Comparison of ENCODE assay signal across 12 cellular contexts in genomic region chr12:110536834-110537604, GRCh38. TPM values are rescaled to one million over a fixed set of nuclear protein-coding genes. Genes with fewer than 3 reads are reported as not detected.
A peak's percentile ranks its signal among the peaks of the same experiment; 100 is the strongest.
DNase-seq lines count a peak whose midpoint lies in the region; ATAC-seq and TF ChIP-seq lines count a peak whose summit lies in the region.
"Had no signal": no experiment of that assay in that cellular context is flagged by ENCODE, and none has a peak within 500 bp of the region (broad histone marks: within the 10 kb centered on the region; RNA-seq: fewer than 3 reads in every experiment).

No MANE protein-coding gene starts in this region.

- ATAC-seq in heart right ventricle (peak in 3 of 8 donors; percentile 1 to 5 (median 5)), Right ventricle myocardium superior (ENCODE audit: poor library complexity) (no peak), naive B cell (ENCODE audit: low read depth in 2 of 2) (no peak)
- no peak for ATAC-seq in activated CD4-positive, CD25-positive, alpha-beta regulatory T cell treated with anti-CD3 and anti-CD28 coated beads, Interleukin-2, amount 50 U/mL, for 24 hours

- H3K9me3 Mint-ChIP-seq in endodermal cell (no peaks in the 10 kb centered on the region), naive B cell (no peaks in the 10 kb centered on the region)

- H3K4me1 ChIP-seq in heart right ventricle = peaks cover 6 to 78% (median 24%) of the 10 kb centered on the region in 9 donors
- H3K4me1 ChIP-seq in endodermal cell (ENCODE audit: control insufficient read depth, insufficient read depth, low read length) = peaks cover 9% of the 10 kb centered on the region
- H3K4me1 ChIP-seq in vagina = peaks cover 63% of the 10 kb centered on the region

- H3K36me3 ChIP-seq in heart right ventricle (peaks cover 0 to 80% (median 16%) of the 10 kb centered on the region in 9 donors), endodermal cell (ENCODE audit: control insufficient read depth, insufficient read depth, low read length) (peaks cover 55% of the 10 kb centered on the region), vagina (peaks cover 0 to 32% of the 10 kb centered on the region in 2 donors)

- no peak overlapping the region for H3K4me3 ChIP-seq in heart right ventricle
- H3K4me3 ChIP-seq in endodermal cell (ENCODE audit: low read length) = no peak overlapping the region
- H3K4me3 ChIP-seq in vagina = no peak overlapping the region
- H3K4me3 ChIP-seq: smooth muscle cell had no signal

- no peaks in the 10 kb centered on the region for H3K27me3 Mint-ChIP-seq in endodermal cell (ENCODE audit: insufficient read depth)
- H3K27me3 Mint-ChIP-seq in naive B cell = no peaks in the 10 kb centered on the region

- no peak for TF ChIP-seq CTCF in heart right ventricle (IDR thresholded peaks at IDR 0.05)
- TF ChIP-seq CTCF in endodermal cell (conservative IDR thresholded peaks at IDR 0.05) = no peak
- TF ChIP-seq CTCF in vagina (IDR thresholded peaks at IDR 0.05) = no peak

- WGBS in heart right ventricle, 2 donors = 59 to 69% methylated on average over 4 of the region's 4 CpGs
- WGBS in endodermal cell (ENCODE audit: insufficient coverage in 1 of 2, insufficient read length in 1 of 2), 2 experiments = 92 to 100% methylated on average over 2 to 4 of the region's 4 CpGs

- H3K27me3 ChIP-seq in heart right ventricle (no peaks in the 10 kb centered on the region), endodermal cell (ENCODE audit: control insufficient read depth, insufficient read depth, low read length, poor library complexity, severe bottlenecking) (no peaks in the 10 kb centered on the region), vagina (no peaks in the 10 kb centered on the region)

- H3K9me3 ChIP-seq in heart right ventricle (no peaks in the 10 kb centered on the region), endodermal cell (ENCODE audit: control insufficient read depth, low read length) (no peaks in the 10 kb centered on the region), vagina (no peaks in the 10 kb centered on the region)

- no peak overlapping the region for H3K4me3 Mint-ChIP-seq in endodermal cell
- no peak overlapping the region for H3K4me3 Mint-ChIP-seq in naive B cell

- DNase-seq in heart right ventricle = no peak
- DNase-seq in Right ventricle myocardium superior = no peak
- peak; percentile 29 for DNase-seq in endodermal cell
- DNase-seq in naive B cell = no peak
- no peak for DNase-seq in vagina (ENCODE audit: extremely low spot score in 2 of 2)
- DNase-seq in NCI-H1694 (lab: John Stamatoyannopoulos, UW) = no peak
- no peak for DNase-seq in NCI-H2227 (lab: John Stamatoyannopoulos, UW; ENCODE audit: unreplicated experiment)
- DNase-seq: DMS 273 treated with DMSO at 0.1 percent for 48 hours, NCI-H526, SIG-M5 had no signal

- H3K27ac ChIP-seq in heart right ventricle (peak overlapping the region; percentile 64 to 86 (median 81)), endodermal cell (ENCODE audit: low read depth, low read length) (no peak overlapping the region), vagina (peak overlapping the region; percentile 70)

- H3K36me3 Mint-ChIP-seq in endodermal cell (ENCODE audit: low read depth) (peaks cover 27% of the 10 kb centered on the region), naive B cell (peaks cover 15 to 20% of the 10 kb centered on the region in 2 donors)

- H3K4me1 Mint-ChIP-seq in endodermal cell (peaks cover 8% of the 10 kb centered on the region), naive B cell (peaks cover 0 to 2% (median 0%) of the 10 kb centered on the region in 3 donors)

- intact Hi-C loops in heart right ventricle (cut with DNase I) = loop anchor here in 2 of 10 donors (5.0 kb wide), 1 partner anchor 45 kb away; the partner anchor contains the start of gene PPTC7 (in 2 of the 2)
- intact Hi-C loops in Right ventricle myocardium superior (cut with DNase I) = no loop called here
- intact Hi-C loops in vagina (cut with DNase I) = no loop called here

- no peak overlapping the region for H3K9ac ChIP-seq in endodermal cell (ENCODE audit: extremely low read depth, low read length, poor library complexity, severe bottlenecking)

- TF ChIP-seq POLR2A in vagina (IDR thresholded peaks at IDR 0.05) = no peak

- H3K27ac Mint-ChIP-seq in endodermal cell = no peak overlapping the region
- H3K27ac Mint-ChIP-seq in naive B cell = peak overlapping the region in 4 of 6 donors; percentile 9 to 79 (median 72)

RNA-seq across cellular contexts. Expression of gene RAD9B, which starts 34.9 kb away (rescaled TPM):
- total RNA-seq in heart right ventricle = 1 to 10 TPM in 4 of 10 donors, under 1 TPM in 6; 0.23 to 1.6 (median 0.95) TPM
- polyA plus RNA-seq in heart right ventricle = 1 to 10 TPM in 1 of 2 donors, not detected in 1; 4.9 TPM
- 0.67 TPM for total RNA-seq in Right ventricle myocardium superior
- under 1 TPM; 0.29 to 0.31 TPM for total RNA-seq in endodermal cell
- polyA plus RNA-seq in endodermal cell (2013, experiment 1 of 2) = 0.32 TPM
- polyA plus RNA-seq in endodermal cell (2013, experiment 2 of 2) = 0.29 TPM
- 1 to 10 TPM; 1.2 to 4.7 (median 1.6) TPM for polyA plus RNA-seq in naive B cell (ENCODE audit: low read depth in 6 of 6)
- total RNA-seq in vagina = not detected
- total RNA-seq: smooth muscle cell had no signal

RNA-seq across cellular contexts. Expression of gene VPS29, which starts 35.1 kb away (rescaled TPM):
- total RNA-seq in heart right ventricle (100 to 1,000 TPM in 2 of 10 donors, 10 to 100 TPM in 8; 83.7 to 117 (median 91.5) TPM), Right ventricle myocardium superior (108 TPM), endodermal cell (10 to 100 TPM; 87.7 to 89.4 TPM), vagina (74.9 TPM)
- polyA plus RNA-seq in heart right ventricle (100 to 1,000 TPM in 1 of 2 donors, 10 to 100 TPM in 1; 84.0 to 175 TPM), naive B cell (ENCODE audit: low read depth in 6 of 6) (100 to 1,000 TPM; 120 to 151 (median 143) TPM)
- polyA plus RNA-seq in endodermal cell (2013, experiment 1 of 2) = 98.9 TPM
- polyA plus RNA-seq in endodermal cell (2013, experiment 2 of 2) = 93.5 TPM

RNA-seq across cellular contexts. Expression of gene PPTC7, which starts 46.1 kb away (rescaled TPM):
- 100 to 1,000 TPM in 1 of 10 donors, 10 to 100 TPM in 9; 66.0 to 162 (median 79.4) TPM for total RNA-seq in heart right ventricle
- 10 to 100 TPM; 18.9 to 20.4 TPM for polyA plus RNA-seq in heart right ventricle
- total RNA-seq in Right ventricle myocardium superior = 98.3 TPM
- total RNA-seq in endodermal cell = 10 to 100 TPM; 15.2 TPM
- polyA plus RNA-seq in endodermal cell (2013, experiment 1 of 2) = 11.9 TPM
- 11.4 TPM for polyA plus RNA-seq in endodermal cell (2013, experiment 2 of 2)
- 10 to 100 TPM in 5 of 6 donors, 1 to 10 TPM in 1; 7.1 to 21.3 (median 15.9) TPM for polyA plus RNA-seq in naive B cell (ENCODE audit: low read depth in 6 of 6)
- total RNA-seq in vagina = 43.0 TPM
